23 cellular contexts compared by ENCODE assay signal in genomic region chr7:25763461-25763860, GRCh38.
"Had no signal": no experiment of that assay in that cellular context is flagged by ENCODE, and none has a peak within 500 bp of the region (broad histone marks: within the 10 kb centered on the region; RNA-seq: fewer than 3 reads in every experiment).

No MANE protein-coding gene starts in this region.

- H3K4me3 ChIP-seq: coronary artery, dorsolateral prefrontal cortex, esophagus muscularis mucosa, gastroesophageal sphincter, heart left ventricle, hepatocyte, left lung, lower lobe of right lung, mucosa of descending colon had no signal

- H2AFZ ChIP-seq: hepatocyte had no signal

- H3K27ac Mint-ChIP-seq: mesothelial cell of epicardium had no signal

- H3K4me1 ChIP-seq: left lung, lower lobe of right lung had no signal

- H3K79me2 ChIP-seq: hepatocyte had no signal

- H3K4me1 Mint-ChIP-seq: naive B cell had no signal

- H3K27me3 ChIP-seq: dorsolateral prefrontal cortex, esophagus muscularis mucosa, foreskin keratinocyte, gastroesophageal sphincter, hepatocyte, left lung had no signal

- DNase-seq: dermis blood vessel endothelial cell; dorsolateral prefrontal cortex; effector CD4-positive, alpha-beta T cell; effector memory CD4-positive, alpha-beta T cell; foreskin keratinocyte; heart left ventricle; hypothalamus; left cardiac atrium; left lung; left ventricle myocardium superior; lower lobe of right lung; mesenchymal stem cell; mucosa of descending colon; naive B cell had no signal

- H3K4me3 Mint-ChIP-seq: mesothelial cell of epicardium, naive B cell had no signal

- H3K9me3 Mint-ChIP-seq: mesothelial cell of epicardium had no signal

- H3K27ac ChIP-seq: coronary artery, dorsolateral prefrontal cortex, esophagus muscularis mucosa, foreskin keratinocyte, gastroesophageal sphincter, heart left ventricle, hepatocyte, left lung, lower lobe of right lung had no signal

- FAIRE-seq: colon, frontal cortex, islet of Langerhans, keratinocyte had no signal

- ATAC-seq: foreskin keratinocyte, gastroesophageal sphincter, heart left ventricle, left cardiac atrium, left lung, left ventricle myocardium superior, lower lobe of right lung had no signal

- H3K4me2 ChIP-seq: hepatocyte had no signal

- H3K9me3 ChIP-seq: esophagus muscularis mucosa, gastroesophageal sphincter, heart left ventricle, left lung, lower lobe of right lung, mucosa of descending colon had no signal

- H3K36me3 ChIP-seq: esophagus muscularis mucosa, gastroesophageal sphincter, heart left ventricle, left lung, lower lobe of right lung had no signal

- H3K36me3 Mint-ChIP-seq: mesothelial cell of epicardium, naive B cell had no signal
